8 cellular contexts compared by ENCODE assay signal in genomic region chr2:173962036-173962435, GRCh38. TPM values are rescaled to one million over a fixed set of nuclear protein-coding genes. Genes with fewer than 3 reads are reported as not detected.
A peak's percentile ranks its signal among the peaks of the same experiment; 100 is the strongest.
DNase-seq lines count a peak whose midpoint lies in the region; ATAC-seq and TF ChIP-seq lines count a peak whose summit lies in the region.

No MANE protein-coding gene starts in this region.

- peaks cover 0 to 65% (median 25%) of the 10 kb centered on the region in 4 donors for H3K4me1 ChIP-seq in tibial artery

- peak overlapping the region; percentile 95 for H3K4me3 Mint-ChIP-seq in activated T-cell treated with anti-CD3 and anti-CD28 coated beads, Interleukin-2, amount 50 U/mL, for 4 hours
- H3K4me3 Mint-ChIP-seq in T-helper 2 cell treated with Interferon-gamma antibody and Interleukin-4, amounts not matched to agents 5 μg/mL and 100 μg/mL, for 36 hours, result peak overlapping the region; percentile 99
- peak overlapping the region; percentile 97 for H3K4me3 Mint-ChIP-seq in glutamatergic neuron (ENCODE audit: unreplicated experiment)

- peak overlapping the region; percentile 99 for H3K27ac Mint-ChIP-seq in T-helper 2 cell treated with Interferon-gamma antibody and Interleukin-4, amounts not matched to agents 5 μg/mL and 100 μg/mL, for 36 hours
- H3K27ac Mint-ChIP-seq in glutamatergic neuron (ENCODE audit: unreplicated experiment), result no peak overlapping the region

- intact Hi-C loops in tibial artery (cut with DNase I; ENCODE audit: low total_unique reads), result loop anchor here (5.0 to 10.0 kb wide), 2 partner anchors 75 to 283 kb away; partner anchors contain the start of gene OLA1

- TF ChIP-seq CTCF in glutamatergic neuron (IDR thresholded peaks at IDR 0.05; ENCODE audit: partially characterized antibody, unreplicated experiment) (no peak), tibial artery (IDR thresholded peaks at IDR 0.05) (no peak)

- no peaks in the 10 kb centered on the region for H3K27me3 ChIP-seq in tibial artery

- H3K4me3 ChIP-seq in tibial artery, result peak overlapping the region; percentile 100

- no peak for DNase-seq in activated T-cell treated with anti-CD3 and anti-CD28 coated beads, Interleukin-2, amount 50 U/mL, for 4 hours
- DNase-seq in activated T-cell treated with anti-CD3 and anti-CD28 coated beads, Interleukin-2, amount 50 U/mL, for 1 hour, result no peak
- DNase-seq in T-helper 2 cell treated with Interferon-gamma antibody and Interleukin-4, amounts not matched to agents 5 μg/mL and 100 μg/mL, for 36 hours (ENCODE audit: low spot score), result no peak
- DNase-seq in glutamatergic neuron, result no peak
- no peak for DNase-seq in tibial artery
- DNase-seq in mesenteric fat pad (ENCODE audit: low spot score), result no peak

- no peak for ATAC-seq in activated T-cell treated with anti-CD3 and anti-CD28 coated beads, Interleukin-2, amount 50 U/mL, for 4 hours
- ATAC-seq in HG03175 (IDR thresholded peaks at IDR 0.05; ENCODE audit: unreplicated experiment) (no peak), HG03521 (IDR thresholded peaks at IDR 0.05; ENCODE audit: unreplicated experiment) (no peak)

- no peaks in the 10 kb centered on the region for H3K9me3 ChIP-seq in tibial artery

- H3K27ac ChIP-seq in tibial artery, result peak overlapping the region; percentile 100

- peaks cover 23% of the 10 kb centered on the region for H3K36me3 Mint-ChIP-seq in activated T-cell treated with anti-CD3 and anti-CD28 coated beads, Interleukin-2, amount 50 U/mL, for 4 hours (ENCODE audit: insufficient read depth)
- peaks cover 48% of the 10 kb centered on the region for H3K36me3 Mint-ChIP-seq in T-helper 2 cell treated with Interferon-gamma antibody and Interleukin-4, amounts not matched to agents 5 μg/mL and 100 μg/mL, for 36 hours (ENCODE audit: low read depth)
- H3K36me3 Mint-ChIP-seq in glutamatergic neuron (ENCODE audit: unreplicated experiment), result no peaks in the 10 kb centered on the region

- H3K9me3 Mint-ChIP-seq in activated T-cell treated with anti-CD3 and anti-CD28 coated beads, Interleukin-2, amount 50 U/mL, for 4 hours, result no peaks in the 10 kb centered on the region
- no peaks in the 10 kb centered on the region for H3K9me3 Mint-ChIP-seq in T-helper 2 cell treated with Interferon-gamma antibody and Interleukin-4, amounts not matched to agents 5 μg/mL and 100 μg/mL, for 36 hours
- H3K9me3 Mint-ChIP-seq in glutamatergic neuron (ENCODE audit: unreplicated experiment), result peaks cover 16% of the 10 kb centered on the region

- peaks cover 0 to 5% (median 3%) of the 10 kb centered on the region in 3 donors for H3K36me3 ChIP-seq in tibial artery

- H3K4me1 Mint-ChIP-seq in activated T-cell treated with anti-CD3 and anti-CD28 coated beads, Interleukin-2, amount 50 U/mL, for 4 hours (ENCODE audit: low read depth), result peaks cover 59% of the 10 kb centered on the region
- peaks cover 53% of the 10 kb centered on the region for H3K4me1 Mint-ChIP-seq in T-helper 2 cell treated with Interferon-gamma antibody and Interleukin-4, amounts not matched to agents 5 μg/mL and 100 μg/mL, for 36 hours (ENCODE audit: low read depth)
- peaks cover 28% of the 10 kb centered on the region for H3K4me1 Mint-ChIP-seq in glutamatergic neuron (ENCODE audit: low read depth, unreplicated experiment)

- no peaks in the 10 kb centered on the region for H3K27me3 Mint-ChIP-seq in activated T-cell treated with anti-CD3 and anti-CD28 coated beads, Interleukin-2, amount 50 U/mL, for 4 hours (ENCODE audit: low read depth)
- no peaks in the 10 kb centered on the region for H3K27me3 Mint-ChIP-seq in T-helper 2 cell treated with Interferon-gamma antibody and Interleukin-4, amounts not matched to agents 5 μg/mL and 100 μg/mL, for 36 hours (ENCODE audit: low read depth)
- H3K27me3 Mint-ChIP-seq in glutamatergic neuron (ENCODE audit: unreplicated experiment), result peaks cover 14% of the 10 kb centered on the region

RNA-seq across cellular contexts. Expression of gene SP3, which starts 3.1 kb away (rescaled TPM):
- total RNA-seq in activated T-cell treated with anti-CD3 and anti-CD28 coated beads, Interleukin-2, amount 50 U/mL, for 4 hours, result 10 to 100 TPM; 86.5 to 89.9 (median 89.9) TPM
- total RNA-seq in glutamatergic neuron (ENCODE audit: unreplicated experiment), result 79.9 TPM
- total RNA-seq in mesenteric fat pad, result 72.3 TPM
